3 cellular contexts compared by ENCODE assay signal in the genomic region with DNA sequence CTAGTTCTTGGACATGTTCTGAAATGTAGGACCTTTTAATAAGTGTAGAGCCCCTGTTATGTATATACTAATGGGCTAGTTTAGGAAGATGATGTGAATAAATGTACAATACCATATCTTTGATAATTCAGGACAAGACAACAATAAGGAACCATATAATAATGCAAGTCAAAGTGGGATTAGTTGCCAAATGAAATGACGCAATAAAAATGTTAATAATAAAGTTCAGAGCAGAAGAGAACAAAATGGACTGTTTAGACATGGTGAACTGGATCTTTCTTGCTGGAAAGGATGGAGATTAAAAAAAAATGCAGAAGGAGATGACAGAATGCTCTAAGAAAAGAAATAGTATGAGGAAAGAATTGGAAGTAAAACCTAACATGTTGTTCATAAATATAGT.
TF ChIP-seq lines count a peak whose summit lies in the region.

No MANE protein-coding gene starts in this region.

TF ChIP-seq in HepG2, 621 proteins besides CTCF, POLR2A, EP300 and RAD21:
- TF ChIP-seq CEBPB (IDR thresholded peaks at IDR 0.05; ENCODE audit: borderline replicate concordance, low read depth, low read length), result peak; percentile 29; the same call in 1 of the 2 replicates
- no peak for TF ChIP-seq ATAD3A (CRISPR knock-in tag; IDR thresholded peaks at IDR 0.05)
- no peak for TF ChIP-seq HNRNPL (IDR thresholded peaks at IDR 0.05; ENCODE audit: low read depth, low read length)
- peak; percentile 77 for TF ChIP-seq ATF7 (IDR thresholded peaks at IDR 0.05)
- TF ChIP-seq ATF7 (CRISPR knock-in tag; IDR thresholded peaks at IDR 0.05), result no peak

TF ChIP-seq in IMR-90, 13 proteins besides CTCF, POLR2A, EP300 and RAD21:
- no peak for TF ChIP-seq CHD1 (IDR thresholded peaks at IDR 0.05; ENCODE audit: low read depth, low read length)
- peak; percentile 52 for TF ChIP-seq CEBPB (IDR thresholded peaks at IDR 0.05; ENCODE audit: low read depth, low read length)
- TF ChIP-seq SMC3 (IDR thresholded peaks at IDR 0.05; ENCODE audit: low read depth, low read length), result no peak

TF ChIP-seq in K562, 482 proteins besides CTCF, POLR2A, EP300 and RAD21:
- TF ChIP-seq ATF3 (IDR thresholded peaks at IDR 0.05), result peak; percentile 25; the same call in 1 of the 2 replicates
- TF ChIP-seq ATF3 (CRISPR knock-in tag; conservative IDR thresholded peaks at IDR 0.05), result no peak
- TF ChIP-seq COPS2 (conservative IDR thresholded peaks at IDR 0.05), result no peak
- TF ChIP-seq CEBPG (CRISPR knock-in tag; IDR thresholded peaks at IDR 0.05), result no peak
- TF ChIP-seq CEBPG (tag; conservative IDR thresholded peaks at IDR 0.05 in 1 of 2, IDR thresholded peaks at IDR 0.05 in 1 of 2), result peak; percentile 45 to 59; a peak in 3 of 4 replicates
- no peak for TF ChIP-seq TCFL5 (CRISPR knock-in tag; conservative IDR thresholded peaks at IDR 0.05)
- TF ChIP-seq CEBPB (tag; IDR thresholded peaks at IDR 0.05), result 0 out of 2 replicates have a peak, but pooled peaks have one; percentile 12
